19 cellular contexts compared by ENCODE assay signal in the genomic region with DNA sequence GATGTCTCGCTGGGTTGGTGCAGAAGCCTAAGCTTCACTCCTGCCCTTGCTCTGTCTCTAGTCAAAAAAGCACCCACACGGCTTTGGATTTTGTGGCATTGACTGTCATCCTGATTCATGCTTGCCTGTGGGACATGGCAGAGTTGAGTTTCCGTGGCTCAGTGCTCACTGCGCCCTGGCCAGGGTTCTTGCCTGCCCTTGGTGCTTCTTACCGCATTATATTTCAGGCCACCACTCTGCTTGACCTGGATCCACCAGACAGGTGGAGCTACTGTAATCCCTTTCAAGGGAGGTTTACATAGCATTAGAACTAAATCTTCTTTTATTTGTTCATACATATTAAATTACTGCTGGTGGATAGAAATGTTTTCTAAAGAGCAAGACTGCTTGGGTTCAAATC.
"Had no signal": no experiment of that assay in that cellular context is flagged by ENCODE, and none has a peak within 500 bp of the region (broad histone marks: within the 10 kb centered on the region; RNA-seq: fewer than 3 reads in every experiment).

No MANE protein-coding gene starts in this region.

- DNase-seq: activated B cell treated with CpG ODN at 0.5 μM for 24 hours; activated CD4-positive, alpha-beta T cell treated with anti-CD3 and anti-CD28 coated beads for 36 hours; activated CD4-positive, alpha-beta T cell treated with anti-CD3 and anti-CD28 coated beads, Interleukin-2, amount 50 U/mL, for 48 hours; activated CD8-positive, alpha-beta memory T cell treated with anti-CD3 and anti-CD28 coated beads, Interleukin-2, amount 50 U/mL, for 48 hours; activated naive CD4-positive, alpha-beta T cell; activated naive CD8-positive, alpha-beta T cell treated with anti-CD3 and anti-CD28 coated beads for 36 hours; activated T-cell treated with anti-CD3 and anti-CD28 coated beads, Interleukin-2, amount 50 U/mL, for 4 hours; effector memory CD4-positive, alpha-beta T cell; foreskin melanocyte; immature natural killer cell; midbrain; natural killer cell; retina; spleen; stimulated activated CD4-positive, alpha-beta T cell treated with anti-CD3 and anti-CD28 coated beads, Interleukin-4, amount 100 ng/mL, for 24 hours; stimulated activated naive CD8-positive, alpha-beta T cell treated with anti-CD3 and anti-CD28 coated beads, Interleukin-15, Interleukin-2, amounts not matched to agents 100 U/mL and 50 U/mL, for 24 hours; T-helper 9 cell; tibial artery had no signal

- ATAC-seq: activated CD4-positive, alpha-beta T cell treated with anti-CD3 and anti-CD28 coated beads for 36 hours; activated T-cell treated with anti-CD3 and anti-CD28 coated beads, Interleukin-2, amount 50 U/mL, for 4 hours; esophagus mucosa; natural killer cell; stimulated activated naive CD8-positive, alpha-beta T cell treated with anti-CD3 and anti-CD28 coated beads, Interleukin-15, Interleukin-2, amounts not matched to agents 100 U/mL and 50 U/mL, for 24 hours had no signal
